ENCODE assay signal across 8 cellular contexts in the genomic region with DNA sequence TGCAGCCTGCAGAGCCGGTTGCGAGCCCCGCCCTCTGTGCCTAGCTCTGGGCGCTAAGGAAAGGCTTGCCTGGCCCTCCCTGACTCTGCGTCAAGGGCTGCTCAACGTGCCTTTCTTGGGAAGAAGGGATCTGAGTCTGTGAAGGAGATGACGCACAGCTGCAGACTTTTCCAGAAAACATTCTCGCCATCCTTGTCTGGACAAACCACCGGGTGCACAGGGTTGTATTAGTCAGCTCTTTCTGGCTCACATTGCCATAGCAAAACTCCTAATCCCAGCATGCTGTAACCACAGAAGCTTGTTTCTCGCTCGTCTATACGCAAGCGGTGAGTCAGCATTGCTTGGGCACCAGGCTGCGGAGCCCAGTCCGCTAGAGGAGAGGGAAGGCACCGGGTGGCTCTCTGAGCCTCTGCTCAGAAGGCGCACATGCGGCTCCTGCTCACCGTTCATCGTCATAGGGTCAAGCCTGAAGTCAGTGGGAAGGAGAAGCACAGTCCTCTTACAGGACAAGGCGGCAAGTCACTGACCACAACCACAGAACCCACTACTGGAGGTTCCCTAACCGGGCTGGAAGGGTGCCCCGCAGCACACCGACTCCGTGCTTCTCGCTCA. TPM values are rescaled to one million over a fixed set of nuclear protein-coding genes. Genes with fewer than 3 reads are reported as not detected.
DNase-seq lines count a peak whose midpoint lies in the region; ATAC-seq and TF ChIP-seq lines count a peak whose summit lies in the region.

No MANE protein-coding gene starts in this region.

- TF ChIP-seq POLR2A in right lobe of liver (IDR thresholded peaks at IDR 0.05) (no peak), prostate gland (IDR thresholded peaks at IDR 0.05) (no peak)

- peaks cover 8% of the 10 kb centered on the region for H3K9me3 Mint-ChIP-seq in Calu3 (ENCODE audit: low read depth, unreplicated experiment)

- no peaks in the 10 kb centered on the region for H3K4me1 ChIP-seq in right lobe of liver
- no peaks in the 10 kb centered on the region for H3K4me1 ChIP-seq in prostate gland (replicated peaks)

- H3K4me3 ChIP-seq in right lobe of liver (no peak overlapping the region), prostate gland (no peak overlapping the region)

- H3K4me1 Mint-ChIP-seq in Calu3 (ENCODE audit: low read depth, unreplicated experiment), result peaks cover 13% of the 10 kb centered on the region

- no peak overlapping the region for H3K4me3 Mint-ChIP-seq in Calu3 (ENCODE audit: low read depth, unreplicated experiment)

- H3K27me3 Mint-ChIP-seq in Calu3 (ENCODE audit: unreplicated experiment), result peaks cover 92% of the 10 kb centered on the region

- intact Hi-C loops in Calu3 (cut with micrococcal nuclease; ENCODE audit: unreplicated experiment) (no loop called here), right lobe of liver (cut with DNase I) (no loop called here), prostate gland (cut with DNase I) (no loop called here)

- 56% methylated on average over 3 of the region's 26 CpGs for WGBS in right lobe of liver (ENCODE audit: insufficient coverage, low coverage, low lambda C conversion rate, missing lambda C conversion rate)
- WGBS in prostate gland, result 60% methylated on average over 26 of the region's 26 CpGs

- H3K27ac ChIP-seq in angular gyrus (ENCODE audit: low read depth, low read length), result peak overlapping the region; percentile 34
- no peak overlapping the region for H3K27ac ChIP-seq in right lobe of liver
- no peak overlapping the region for H3K27ac ChIP-seq in prostate gland

- H3K9me3 ChIP-seq in right lobe of liver (no peaks in the 10 kb centered on the region), prostate gland (no peaks in the 10 kb centered on the region)

- peak; percentile 53 for DNase-seq in Calu3
- DNase-seq in M059J (ENCODE audit: low read depth), result peak; percentile 99
- DNase-seq in right lobe of liver, result peak in 1 of 3 donors; percentile 40
- no peak for DNase-seq in prostate gland (ENCODE audit: low spot score)
- no peak for DNase-seq in activated CD4-positive, alpha-beta T cell treated with anti-CD3 and anti-CD28 coated beads for 1 hour

- H3K27me3 ChIP-seq in right lobe of liver (no peaks in the 10 kb centered on the region), prostate gland (replicated peaks; ENCODE audit: insufficient read depth) (no peaks in the 10 kb centered on the region)

- peaks cover 5% of the 10 kb centered on the region for H3K36me3 Mint-ChIP-seq in Calu3 (ENCODE audit: insufficient read depth, unreplicated experiment)

- H3K36me3 ChIP-seq in right lobe of liver (no peaks in the 10 kb centered on the region), prostate gland (no peaks in the 10 kb centered on the region)

- peak; percentile 23 to 69 (median 38) for ATAC-seq in right lobe of liver
- ATAC-seq in GM19395 (IDR thresholded peaks at IDR 0.05; ENCODE audit: unreplicated experiment), result no peak
- no peak for ATAC-seq in HG03460 (IDR thresholded peaks at IDR 0.05; ENCODE audit: unreplicated experiment)

- CTCF ChIA-PET in Calu3 (lab: Charles Lee), result interaction anchor here (0.5 to 0.8 kb wide), 3 partner anchors 22 to 88 kb away, joined by 3 read pairs; no protein-coding TSS in a partner anchor

- no peak overlapping the region for H3K27ac Mint-ChIP-seq in Calu3 (ENCODE audit: unreplicated experiment)

- BruUV-seq in Calu3 (replicated peaks; lab: Mats Ljungman, UMichigan), result no TSS peak

- TF ChIP-seq CTCF in Calu3 (IDR thresholded peaks at IDR 0.05; ENCODE audit: unreplicated experiment) (no peak), right lobe of liver (IDR thresholded peaks at IDR 0.05) (no peak), prostate gland (IDR thresholded peaks at IDR 0.05) (no peak)

RNA-seq across cellular contexts. Expression of a gene that starts 2.2 kb away (rescaled TPM):
- total RNA-seq in Calu3 (2022) (not detected in 2 replicates), right lobe of liver (1 to 10 TPM in 1 of 6 experiments, not detected in 5; 1.2 TPM), prostate gland (not detected)
- not detected in 2 replicates for total RNA-seq in M059J (2014; rRNA removed; shearing (Covaris generic))

RNA-seq across cellular contexts. Expression of a gene that starts 22.6 kb away (rescaled TPM):
- not detected in 2 replicates for total RNA-seq in Calu3 (2022)
- total RNA-seq in M059J (2014; rRNA removed; shearing (Covaris generic)), result not detected in 2 replicates
- total RNA-seq in right lobe of liver, result not detected
- total RNA-seq in prostate gland, result not detected

RNA-seq across cellular contexts. Expression of a gene that starts 23.6 kb away (rescaled TPM):
- not detected in 2 replicates for total RNA-seq in Calu3 (2022)
- 0.84 TPM in 1 of 2 replicates, not detected in the other for total RNA-seq in M059J (2014; rRNA removed; shearing (Covaris generic))
- 1 to 10 TPM in 1 of 6 experiments, under 1 TPM in 5; 0.22 to 2.7 (median 0.41) TPM for total RNA-seq in right lobe of liver
- total RNA-seq in prostate gland, result 1 to 10 TPM in 1 of 2 donors, not detected in 1; 1.5 TPM

RNA-seq across cellular contexts. Expression of a gene that starts 38.2 kb away (rescaled TPM):
- total RNA-seq in Calu3 (2022) (not detected in 2 replicates), right lobe of liver (under 1 TPM; 0.07 to 0.33 (median 0.21) TPM), prostate gland (under 1 TPM; 0.64 to 0.80 TPM)
- not detected in 2 replicates for total RNA-seq in M059J (2014; rRNA removed; shearing (Covaris generic))

RNA-seq across cellular contexts. Expression of a gene that starts 54.0 kb away (rescaled TPM):
- not detected in 2 replicates for total RNA-seq in Calu3 (2022)
- total RNA-seq in M059J (2014; rRNA removed; shearing (Covaris generic)), result not detected in 2 replicates
- under 1 TPM; 0.07 to 0.91 (median 0.34) TPM for total RNA-seq in right lobe of liver
- under 1 TPM in 1 of 2 donors, not detected in 1; 0.45 TPM for total RNA-seq in prostate gland

Comparison
In these comparisons a context has a peak if more than half of its experiments do, and no peak if none do; other contexts are left out.
1. DNase-seq: peak in Calu3 (single experiment) and M059J (single experiment); none in prostate gland (single experiment) and activated CD4-positive, alpha-beta T cell treated with anti-CD3 and anti-CD28 coated beads for 1 hour (single experiment).
2. ATAC-seq: peak in right lobe of liver (4 of 4); none in GM19395 (single experiment) and HG03460 (single experiment).